17 cellular contexts compared by ENCODE assay signal in genomic region chr22:20847318-20847822, GRCh38. TPM values are rescaled to one million over a fixed set of nuclear protein-coding genes. Genes with fewer than 3 reads are reported as not detected.
DNase-seq lines count a peak whose midpoint lies in the region; ATAC-seq and TF ChIP-seq lines count a peak whose summit lies in the region.
"Had no signal": no experiment of that assay in that cellular context is flagged by ENCODE, and none has a peak within 500 bp of the region (broad histone marks: within the 10 kb centered on the region; RNA-seq: fewer than 3 reads in every experiment).

No MANE protein-coding gene starts in this region.

- H3K9me3 ChIP-seq in HEK293 (ENCODE audit: control insufficient read depth, insufficient read depth, low read depth, low read length), result no peaks in the 10 kb centered on the region
- H3K9me3 ChIP-seq: BLaER1, HAP-1 had no signal

- POLR2A ChIA-PET in HEK293 (lab: Yijun Ruan, JAX), result interaction anchor here (0.7 kb wide), 2 partner anchors 10 to 12 kb away, joined by 4 to 5 read pairs; no protein-coding TSS in a partner anchor

- CTCF ChIA-PET in HEK293 (lab: Yijun Ruan, JAX), result no interaction called here

- H3K4me1 ChIP-seq in HEK293 (ENCODE audit: control insufficient read depth, insufficient read depth, low read length), result no peaks in the 10 kb centered on the region

- ATAC-seq in GM21786 (IDR thresholded peaks at IDR 0.05; ENCODE audit: unreplicated experiment), result no peak

- no peak overlapping the region for H3K4me3 ChIP-seq in HEK293 (ENCODE audit: low read depth, low read length)
- H3K4me3 ChIP-seq: BLaER1, HAP-1 had no signal

- no peak overlapping the region for H3K27ac ChIP-seq in HEK293 (ENCODE audit: extremely low read depth, low read depth, low read length)
- H3K27ac ChIP-seq: 22Rv1, BLaER1, C4-2B had no signal

- H3K36me3 ChIP-seq in HEK293 (ENCODE audit: control insufficient read depth in 2 of 2, insufficient read depth in 1 of 2, low read length in 2 of 2), result no peaks in the 10 kb centered on the region
- H3K36me3 ChIP-seq: BLaER1, HAP-1 had no signal

- TF ChIP-seq CTCF in HEK293 (tag by site-specific recombination; IDR thresholded peaks at IDR 0.05), result no peak

- peak; percentile 24 for DNase-seq in activated CD8-positive, alpha-beta memory T cell treated with anti-CD3 and anti-CD28 coated beads for 24 hours
- no peak for DNase-seq in activated CD8-positive, alpha-beta memory T cell treated with anti-CD3 and anti-CD28 coated beads, Interleukin-2, amount 50 U/mL, for 48 hours
- DNase-seq in mesenteric fat pad (ENCODE audit: low spot score) (peak; percentile 71), GDM1 (lab: John Stamatoyannopoulos, UW) (no peak)
- DNase-seq: CD4-positive, alpha-beta T cell; CD8-positive, alpha-beta memory T cell; DMS 273 treated with DMSO at 0.1 percent for 48 hours; DMS79; EL; GF-D8; GOT3 had no signal

TF ChIP-seq in HEK293, 187 proteins besides CTCF, POLR2A, EP300 and RAD21:
- peak; percentile 1; the same call in 1 of the 2 replicates for TF ChIP-seq ZNF121 (tag by site-specific recombination; IDR thresholded peaks at IDR 0.05)
- no peak for TF ChIP-seq ZSCAN18 (tag by site-specific recombination; IDR thresholded peaks at IDR 0.05)
- no peak for TF ChIP-seq ZNF664 (tag by site-specific recombination; IDR thresholded peaks at IDR 0.05)
- no peak for TF ChIP-seq REST (tag by site-specific recombination; IDR thresholded peaks at IDR 0.05)

RNA-seq across cellular contexts. Expression of gene PI4KA, which starts 11.2 kb away (rescaled TPM):
- total RNA-seq in mesenteric fat pad, result 79.1 TPM

RNA-seq across cellular contexts. Expression of gene SNAP29, which starts 11.4 kb away (rescaled TPM):
- total RNA-seq in mesenteric fat pad, result 30.8 TPM

Comparison
In these comparisons a context has a peak if more than half of its experiments do, and no peak if none do; other contexts are left out.
1. DNase-seq: peak in activated CD8-positive, alpha-beta memory T cell treated with anti-CD3 and anti-CD28 coated beads for 24 hours (single experiment) and mesenteric fat pad (single experiment); none in activated CD8-positive, alpha-beta memory T cell treated with anti-CD3 and anti-CD28 coated beads, Interleukin-2, amount 50 U/mL, for 48 hours (single experiment) and GDM1 (single experiment).